16 cellular contexts compared by ENCODE assay signal in genomic region chr1:67735220-67735619, GRCh38. TPM values are rescaled to one million over a fixed set of nuclear protein-coding genes. Genes with fewer than 3 reads are reported as not detected.
DNase-seq lines count a peak whose midpoint lies in the region; ATAC-seq, FAIRE-seq and TF ChIP-seq lines count a peak whose summit lies in the region.
"Had no signal": no experiment of that assay in that cellular context is flagged by ENCODE, and none has a peak within 500 bp of the region (broad histone marks: within the 10 kb centered on the region; RNA-seq: fewer than 3 reads in every experiment).

No MANE protein-coding gene starts in this region.

- no peak overlapping the region for H4K8ac ChIP-seq in mesendoderm (ENCODE audit: low read depth, low read length)

- H3K79me1 ChIP-seq in mesendoderm (ENCODE audit: low read length), result no peaks in the 10 kb centered on the region

- no peak overlapping the region for H3K23ac ChIP-seq in mesendoderm (ENCODE audit: low read length)

- H3K9ac ChIP-seq in mesendoderm (ENCODE audit: low read length), result no peak overlapping the region

- 91% methylated on average over 3 of the region's 3 CpGs for WGBS in A549 (ENCODE audit: missing lambda C conversion rate)
- WGBS in mesendoderm (ENCODE audit: extremely low coverage, insufficient coverage, low lambda C conversion rate), result no CpG with 5 or more reads among the region's 3 CpGs

- POLR2A ChIA-PET in A549 (lab: Yijun Ruan, JAX), result no interaction called here

- H3K79me2 ChIP-seq in mesendoderm (ENCODE audit: control insufficient read depth, insufficient read depth, low read length), result no peaks in the 10 kb centered on the region

- TF ChIP-seq EP300 in A549 (IDR thresholded peaks at IDR 0.05), result no peak

- TF ChIP-seq POLR2A in A549 (IDR thresholded peaks at IDR 0.05; ENCODE audit: low read length) (no peak), gastrocnemius medialis (IDR thresholded peaks at IDR 0.05) (no peak)

- no peak for TF ChIP-seq RAD21 in A549 (conservative IDR thresholded peaks at IDR 0.05 in 1 of 2, IDR thresholded peaks at IDR 0.05 in 1 of 2)

- H3K27me3 ChIP-seq in gastrocnemius medialis, result no peaks in the 10 kb centered on the region
- H3K27me3 ChIP-seq in mesendoderm (ENCODE audit: insufficient read depth, low read length, poor library complexity), result no peaks in the 10 kb centered on the region
- H3K27me3 ChIP-seq: dorsolateral prefrontal cortex had no signal

- in situ Hi-C loops in gastrocnemius medialis (cut with MboI; ENCODE audit: low sequenced_read_pairs in 4 of 4), result no loop called here

- FAIRE-seq in A549 (lab: Jason Lieb, UNC), result no peak

- no peak overlapping the region for H3K56ac ChIP-seq in mesendoderm (ENCODE audit: low read length)

- no peaks in the 10 kb centered on the region for H3K9me3 ChIP-seq in A549
- no peaks in the 10 kb centered on the region for H3K9me3 ChIP-seq in gastrocnemius medialis

- H2AK5ac ChIP-seq in mesendoderm (ENCODE audit: low read length), result no peak overlapping the region

- H3K4me3 ChIP-seq in A549 (no peak overlapping the region), coronary artery (no peak overlapping the region), gastrocnemius medialis (no peak overlapping the region), foreskin fibroblast (ENCODE audit: low read depth in 1 of 2, low read length in 2 of 2) (no peak overlapping the region), mesendoderm (ENCODE audit: low read length) (no peak overlapping the region)

- intact Hi-C loops in gastrocnemius medialis (cut with DNase I; ENCODE audit: low total_unique reads), result no loop called here

- no peak overlapping the region for H2BK5ac ChIP-seq in mesendoderm (ENCODE audit: low read length)

- ATAC-seq in A549, result no peak
- no peak for ATAC-seq in gastrocnemius medialis
- ATAC-seq in HG02571 (IDR thresholded peaks at IDR 0.05; ENCODE audit: unreplicated experiment), result no peak
- ATAC-seq: naive thymus-derived CD4-positive, alpha-beta T cell had no signal

- H3K27ac ChIP-seq in A549 (peak overlapping the region; percentile 27 to 76; a peak in 1 of 6 replicates), coronary artery (peak overlapping the region; percentile 68 to 87), gastrocnemius medialis (peak overlapping the region in 3 of 4 donors; percentile 50 to 64 (median 60)), mesendoderm (ENCODE audit: low read depth, low read length) (no peak overlapping the region)

- H2BK120ac ChIP-seq in mesendoderm (ENCODE audit: low read depth, low read length), result no peak overlapping the region

- H3K18ac ChIP-seq in mesendoderm (ENCODE audit: low read length), result no peak overlapping the region

- DNase-seq in A549 (ENCODE audit: low read depth in 1 of 2, low spot score in 1 of 2) (no peak), NAMALWA (ENCODE audit: low spot score) (peak; percentile 61), coronary artery (ENCODE audit: low spot score) (no peak), gastrocnemius medialis (no peak), hepatic stellate cell (ENCODE audit: low spot score) (no peak), foreskin fibroblast (no peak), mesendoderm (no peak)
- DNase-seq: activated CD4-positive, alpha-beta T cell treated with anti-CD3 and anti-CD28 coated beads, Interleukin-2, amount 10 ng/mL, durations not matched to agents 7 days and 5 days; activated T-cell treated with anti-CD3 and anti-CD28 coated beads, Interleukin-2, amount 50 U/mL, for 48 hours; DMS79; dorsolateral prefrontal cortex; naive thymus-derived CD4-positive, alpha-beta T cell; NCI-H1417 treated with DMSO at 0.1 percent for 48 hours; retina; stimulated activated naive CD8-positive, alpha-beta T cell treated with anti-CD3 and anti-CD28 coated beads, Interleukin-15, Interleukin-2, amounts not matched to agents 100 U/mL and 50 U/mL, for 24 hours had no signal

- H4K5ac ChIP-seq in mesendoderm (ENCODE audit: low read length), result no peak overlapping the region

- CTCF ChIA-PET in A549 (lab: Yijun Ruan, JAX), result no interaction called here

- H3K4me2 ChIP-seq in A549 (no peak overlapping the region; the same call in 1 of the 3 replicates), mesendoderm (ENCODE audit: low read length) (no peak overlapping the region)

- no peak overlapping the region for H3K4ac ChIP-seq in mesendoderm (ENCODE audit: low read depth, low read length)

- no peak overlapping the region for H2BK15ac ChIP-seq in mesendoderm (replicated peaks; ENCODE audit: low read depth)

- H3K36me3 ChIP-seq in gastrocnemius medialis (no peaks in the 10 kb centered on the region), mesendoderm (ENCODE audit: control insufficient read depth, insufficient read depth, low read length) (no peaks in the 10 kb centered on the region)

- peaks cover 37% of the 10 kb centered on the region for H3K4me1 ChIP-seq in A549
- peaks cover 25% of the 10 kb centered on the region in 2 donors for H3K4me1 ChIP-seq in gastrocnemius medialis
- H3K4me1 ChIP-seq in mesendoderm (ENCODE audit: control insufficient read depth, low read depth, low read length), result peaks cover 14% of the 10 kb centered on the region

- TF ChIP-seq CTCF in A549 (IDR thresholded peaks at IDR 0.05) (no peak), coronary artery (IDR thresholded peaks at IDR 0.05) (no peak), gastrocnemius medialis (IDR thresholded peaks at IDR 0.05 in 4 of 5, conservative IDR thresholded peaks at IDR 0.05 in 1 of 5) (no peak), foreskin fibroblast (IDR thresholded peaks at IDR 0.05; ENCODE audit: low read depth, low read length) (no peak)

TF ChIP-seq in A549, 52 proteins besides CTCF, POLR2A, EP300 and RAD21:
- no peak for TF ChIP-seq ELK1 (IDR thresholded peaks at IDR 0.05; ENCODE audit: low read depth, low read length)
- no peak for TF ChIP-seq ATOH8 (CRISPR knock-in tag; IDR thresholded peaks at IDR 0.05; ENCODE audit: low read depth)
- no peak for TF ChIP-seq NR3C1 (IDR thresholded peaks at IDR 0.05)
- no peak for TF ChIP-seq ZFP36 (IDR thresholded peaks at IDR 0.05; ENCODE audit: borderline replicate concordance, partially characterized antibody)
- no peak for TF ChIP-seq KDM5A (IDR thresholded peaks at IDR 0.05)
- no peak for TF ChIP-seq CHD2 (IDR thresholded peaks at IDR 0.05; ENCODE audit: low read length, partially characterized antibody)
- no peak for TF ChIP-seq MAX (IDR thresholded peaks at IDR 0.05)
- TF ChIP-seq JUNB (IDR thresholded peaks at IDR 0.05), result no peak
- TF ChIP-seq RARB (CRISPR knock-in tag; IDR thresholded peaks at IDR 0.05), result no peak
- TF ChIP-seq FOSL2 (IDR thresholded peaks at IDR 0.05), result no peak
- no peak for TF ChIP-seq FOSL2 (CRISPR knock-in tag; IDR thresholded peaks at IDR 0.05)
- TF ChIP-seq HOXA7 (CRISPR knock-in tag; IDR thresholded peaks at IDR 0.05), result no peak
- no peak for TF ChIP-seq BCL3 (IDR thresholded peaks at IDR 0.05)
- no peak for TF ChIP-seq MAFK (IDR thresholded peaks at IDR 0.05; ENCODE audit: partially characterized antibody)
- TF ChIP-seq CBX8 (IDR thresholded peaks at IDR 0.05), result no peak
TF ChIP-seq in A549: peak in this region for 0.

RNA-seq across cellular contexts. Expression of gene GADD45A, which starts 50.2 kb away (rescaled TPM):
- polyA plus RNA-seq in A549 (2011; rRNA removed) (26.6 and 44.7 TPM in 2 replicates), A549 (2017; fragmentation: RNase III; extraction: RNeasy Plus Mini Kit Qiagen cat#74134 plus additional on column Dnase treatment) (36.0 to 49.6 TPM (median 41.6 TPM) in 3 replicates)
- polyA plus RNA-seq in A549 (2012; cell fraction: cytosol; rRNA removed), result 67.8 and 72.1 TPM in 2 replicates
- 113 and 126 TPM in 2 replicates for polyA plus RNA-seq in A549 (2012; cell fraction: nucleus; rRNA removed)
- polyA minus RNA-seq in A549 (2011; rRNA and poly(A)+ RNA removed), result 4.6 and 7.2 TPM in 2 replicates
- 100 to 1,000 TPM in 3 of 4 donors, 10 to 100 TPM in 1; 80.4 to 188 (median 142) TPM for total RNA-seq in gastrocnemius medialis
- 33.2 TPM for polyA plus RNA-seq in mesendoderm (2013, experiment 1 of 2)
- polyA plus RNA-seq in mesendoderm (2013, experiment 2 of 2), result 33.5 TPM
